24 cellular contexts compared by ENCODE assay signal in genomic region chr13:25701304-25701703, GRCh38.
DNase-seq lines count a peak whose midpoint lies in the region; ATAC-seq, FAIRE-seq and TF ChIP-seq lines count a peak whose summit lies in the region.
"Had no signal": no experiment of that assay in that cellular context is flagged by ENCODE, and none has a peak within 500 bp of the region (broad histone marks: within the 10 kb centered on the region; RNA-seq: fewer than 3 reads in every experiment).

No MANE protein-coding gene starts in this region.

- POLR2A ChIA-PET in CD8-positive, alpha-beta memory T cell (lab: Charles Lee): no interaction called here

- 57 to 83% methylated on average over 4 of the region's 4 CpGs for WGBS in lung, 2 donors

- H3K27ac Mint-ChIP-seq in astrocyte (ENCODE audit: unreplicated experiment): peak overlapping the region; percentile 56
- H3K27ac Mint-ChIP-seq in CD8-positive, alpha-beta memory T cell: no peak overlapping the region
- H3K27ac Mint-ChIP-seq: B cell; CD4-positive, CD25-positive, alpha-beta regulatory T cell; CD8-positive, alpha-beta T cell; GM23338 had no signal

- CTCF ChIA-PET in CD8-positive, alpha-beta memory T cell (lab: Charles Lee): no interaction called here

- H3K79me2 ChIP-seq in DND-41 (ENCODE audit: insufficient read depth, low read length): no peaks in the 10 kb centered on the region
- no peaks in the 10 kb centered on the region for H3K79me2 ChIP-seq in astrocyte (ENCODE audit: insufficient read depth, low read length)

- H3K4me3 Mint-ChIP-seq in astrocyte (ENCODE audit: unreplicated experiment): no peak overlapping the region
- H3K4me3 Mint-ChIP-seq in CD8-positive, alpha-beta memory T cell: no peak overlapping the region
- H3K4me3 Mint-ChIP-seq: B cell; CD4-positive, CD25-positive, alpha-beta regulatory T cell; CD8-positive, alpha-beta T cell; GM23338; H9 had no signal

- H4K20me1 ChIP-seq in DND-41 (ENCODE audit: insufficient read depth, low read length) (no peaks in the 10 kb centered on the region), astrocyte (ENCODE audit: insufficient read depth, low read length) (no peaks in the 10 kb centered on the region)
- H4K20me1 ChIP-seq: BLaER1 had no signal

- H3K4me1 Mint-ChIP-seq in astrocyte (ENCODE audit: low read depth, unreplicated experiment): peaks cover 17% of the 10 kb centered on the region
- no peaks in the 10 kb centered on the region for H3K4me1 Mint-ChIP-seq in CD8-positive, alpha-beta memory T cell
- H3K4me1 Mint-ChIP-seq: B cell; CD4-positive, CD25-positive, alpha-beta regulatory T cell had no signal

- no peaks in the 10 kb centered on the region for H3K36me3 Mint-ChIP-seq in astrocyte (ENCODE audit: low read depth, unreplicated experiment)
- H3K36me3 Mint-ChIP-seq in CD8-positive, alpha-beta memory T cell: no peaks in the 10 kb centered on the region
- H3K36me3 Mint-ChIP-seq: CD4-positive, CD25-positive, alpha-beta regulatory T cell; CD8-positive, alpha-beta T cell had no signal

- H3K36me3 ChIP-seq in DND-41 (ENCODE audit: insufficient read depth, low read length): no peaks in the 10 kb centered on the region
- no peaks in the 10 kb centered on the region for H3K36me3 ChIP-seq in astrocyte (ENCODE audit: insufficient read depth, low read length)
- no peaks in the 10 kb centered on the region for H3K36me3 ChIP-seq in lung (ENCODE audit: control insufficient read depth in 2 of 2, insufficient read depth in 2 of 2, low read length in 2 of 2)
- H3K36me3 ChIP-seq in CD8-positive, alpha-beta memory T cell (ENCODE audit: insufficient read depth, low read length): no peaks in the 10 kb centered on the region
- H3K36me3 ChIP-seq: BLaER1 had no signal

- H3K27ac ChIP-seq in DND-41 (ENCODE audit: low read length) (peak overlapping the region; percentile 96), astrocyte (ENCODE audit: low read depth, low read length) (no peak overlapping the region), lung (ENCODE audit: low read depth in 1 of 2, low read length in 1 of 2) (no peak overlapping the region)
- H3K27ac ChIP-seq in CD8-positive, alpha-beta memory T cell (ENCODE audit: low read depth, low read length): no peak overlapping the region
- H3K27ac ChIP-seq: 22Rv1, BLaER1, C4-2B had no signal

- no peak for DNase-seq in DND-41
- DNase-seq in astrocyte (ENCODE audit: low read depth): no peak
- peak; percentile 13 for DNase-seq in kidney tubule cell (ENCODE audit: low spot score)
- no peak for DNase-seq in lung (ENCODE audit: low spot score)
- no peak for DNase-seq in CD8-positive, alpha-beta memory T cell
- no peak for DNase-seq in RCC 7860 (ENCODE audit: low spot score)
- DNase-seq: CD4-positive, CD25-positive, alpha-beta regulatory T cell; CD8-positive, alpha-beta T cell; DMS 273 treated with DMSO at 0.1 percent for 48 hours; DMS79 treated with DMSO at 0.1 percent for 48 hours; GDM1; H9 had no signal

- H2AFZ ChIP-seq in DND-41 (ENCODE audit: low read depth, low read length): no peak overlapping the region
- no peak overlapping the region for H2AFZ ChIP-seq in astrocyte (ENCODE audit: low read depth, low read length)
- H2AFZ ChIP-seq: GM23338 had no signal

- TF ChIP-seq CTCF in DND-41 (IDR thresholded peaks at IDR 0.05; ENCODE audit: borderline replicate concordance, extremely low read depth, low read length, poor library complexity, severe bottlenecking) (no peak), astrocyte (IDR thresholded peaks at IDR 0.05; ENCODE audit: insufficient read depth, low read depth, low read length) (no peak), lung (IDR thresholded peaks at IDR 0.05; ENCODE audit: control extremely low read depth, extremely low read depth) (no peak)

- H3K4me1 ChIP-seq in DND-41 (ENCODE audit: insufficient read depth, low read length): peaks cover 55% of the 10 kb centered on the region
- no peaks in the 10 kb centered on the region for H3K4me1 ChIP-seq in astrocyte (ENCODE audit: insufficient read depth, low read length)
- no peaks in the 10 kb centered on the region for H3K4me1 ChIP-seq in lung (ENCODE audit: control insufficient read depth in 2 of 2, insufficient read depth in 2 of 2, low read length in 2 of 2)
- no peaks in the 10 kb centered on the region for H3K4me1 ChIP-seq in CD8-positive, alpha-beta memory T cell (ENCODE audit: insufficient read depth, low read length)

- no peaks in the 10 kb centered on the region for H3K27me3 Mint-ChIP-seq in astrocyte (ENCODE audit: low read depth, unreplicated experiment)
- peaks cover 8 to 11% of the 10 kb centered on the region in 2 donors for H3K27me3 Mint-ChIP-seq in CD8-positive, alpha-beta memory T cell
- H3K27me3 Mint-ChIP-seq: B cell had no signal

- no peak overlapping the region for H3K9ac ChIP-seq in DND-41 (ENCODE audit: low read depth, low read length)
- H3K9ac ChIP-seq in astrocyte (ENCODE audit: low read length): no peak overlapping the region
- H3K9ac ChIP-seq: BLaER1 had no signal

- H3K27me3 ChIP-seq in DND-41 (ENCODE audit: insufficient read depth, low read length, poor library complexity): no peaks in the 10 kb centered on the region
- no peaks in the 10 kb centered on the region for H3K27me3 ChIP-seq in astrocyte (ENCODE audit: insufficient read depth, low read length)
- no peaks in the 10 kb centered on the region for H3K27me3 ChIP-seq in lung (ENCODE audit: control insufficient read depth, insufficient read depth)
- no peaks in the 10 kb centered on the region for H3K27me3 ChIP-seq in CD8-positive, alpha-beta memory T cell (ENCODE audit: insufficient read depth, low read length, poor library complexity, severe bottlenecking)
- H3K27me3 ChIP-seq: BLaER1 had no signal

- H3K9me3 ChIP-seq in DND-41 (ENCODE audit: insufficient read depth, low read length, severe bottlenecking) (peaks cover 3% of the 10 kb centered on the region), astrocyte (ENCODE audit: insufficient read depth, low read depth, low read length) (no peaks in the 10 kb centered on the region), lung (ENCODE audit: control insufficient read depth in 2 of 2, insufficient read depth in 1 of 2, low read length in 1 of 2) (peaks cover 0 to 3% of the 10 kb centered on the region in 2 donors)
- H3K9me3 ChIP-seq in CD8-positive, alpha-beta memory T cell (ENCODE audit: low read length): no peaks in the 10 kb centered on the region

- H3K9me3 Mint-ChIP-seq in astrocyte (ENCODE audit: unreplicated experiment): no peaks in the 10 kb centered on the region
- H3K9me3 Mint-ChIP-seq in CD8-positive, alpha-beta memory T cell: no peaks in the 10 kb centered on the region
- H3K9me3 Mint-ChIP-seq: CD8-positive, alpha-beta T cell; GM23338; H9 had no signal

- H3K4me3 ChIP-seq in DND-41 (ENCODE audit: low read depth in 1 of 2, low read length in 2 of 2) (no peak overlapping the region), astrocyte (ENCODE audit: insufficient read depth, low read depth, low read length) (no peak overlapping the region), lung (no peak overlapping the region)
- H3K4me3 ChIP-seq in CD8-positive, alpha-beta memory T cell (ENCODE audit: low read length): no peak overlapping the region
- H3K4me3 ChIP-seq: BLaER1, GM12878, GM23338 had no signal

- ATAC-seq in DND-41 (ENCODE audit: insufficient read depth, low read depth) (no peak), lung (ENCODE audit: insufficient read depth, low FRiP score) (peak; percentile 19), HG02798 (IDR thresholded peaks at IDR 0.05; ENCODE audit: poor library complexity, unreplicated experiment) (no peak), HG03175 (IDR thresholded peaks at IDR 0.05; ENCODE audit: unreplicated experiment) (no peak)
- ATAC-seq: CD8-positive, alpha-beta T cell; GM12878; GM23338; HCT116 had no signal

- H3K4me2 ChIP-seq in DND-41 (ENCODE audit: insufficient read depth, low read length) (no peak overlapping the region), astrocyte (ENCODE audit: low read length) (no peak overlapping the region)
- H3K4me2 ChIP-seq: BLaER1, GM23338 had no signal

- FAIRE-seq in astrocyte (lab: Jason Lieb, UNC) (no peak), RCC 7860 (lab: Jason Lieb, UNC) (no peak)
- FAIRE-seq: A204.1, D721Med, GM12878, GM19239 had no signal
